In genomic region chr6:63066053-63066704, GRCh38 we compare ENCODE assay signal across 10 cellular contexts.
A peak's percentile ranks its signal among the peaks of the same experiment; 100 is the strongest.
DNase-seq lines count a peak whose midpoint lies in the region; ATAC-seq and TF ChIP-seq lines count a peak whose summit lies in the region.
"Had no signal": no experiment of that assay in that cellular context is flagged by ENCODE, and none has a peak within 500 bp of the region (broad histone marks: within the 10 kb centered on the region; RNA-seq: fewer than 3 reads in every experiment).

No MANE protein-coding gene starts in this region.

- H3K27ac ChIP-seq in foreskin keratinocyte, result no peak overlapping the region
- H3K27ac ChIP-seq: thoracic aorta had no signal

- H3K27me3 ChIP-seq in foreskin keratinocyte, result no peaks in the 10 kb centered on the region

- H3K4me1 ChIP-seq in foreskin keratinocyte, result no peaks in the 10 kb centered on the region

- H3K36me3 Mint-ChIP-seq in activated CD4-positive, alpha-beta T cell treated with anti-CD3 and anti-CD28 coated beads, Interleukin-2, amount 10 ng/mL, durations not matched to agents 7 days and 5 days (ENCODE audit: low read depth), result no peaks in the 10 kb centered on the region

- CTCF ChIA-PET in activated CD4-positive, alpha-beta T cell treated with anti-CD3 and anti-CD28 coated beads, Interleukin-2, amount 10 ng/mL, durations not matched to agents 7 days and 5 days (lab: Charles Lee), result no interaction called here

- DNase-seq in GM10266 (ENCODE audit: extremely low spot score), result peak; percentile 8
- DNase-seq in HuH-7 (ENCODE audit: low spot score), result peak; percentile 6
- no peak for DNase-seq in foreskin keratinocyte
- DNase-seq in UCSD-AML1 (lab: John Stamatoyannopoulos, UW; ENCODE audit: unreplicated experiment), result no peak
- no peak for DNase-seq in NCI-H345 (lab: John Stamatoyannopoulos, UW)
- no peak for DNase-seq in activated CD4-positive, alpha-beta T cell treated with anti-CD3 and anti-CD28 coated beads, Interleukin-2, amount 10 ng/mL, durations not matched to agents 7 days and 5 days
- no peak for DNase-seq in activated effector memory CD4-positive, alpha-beta T cell treated with Interleukin-2 at 50 U/mL for 16 hours
- DNase-seq: activated T-cell treated with anti-CD3 and anti-CD28 coated beads, Interleukin-2, amount 50 U/mL, for 4 hours had no signal

- no peaks in the 10 kb centered on the region for H3K4me1 Mint-ChIP-seq in activated CD4-positive, alpha-beta T cell treated with anti-CD3 and anti-CD28 coated beads, Interleukin-2, amount 10 ng/mL, durations not matched to agents 7 days and 5 days

- H3K27ac Mint-ChIP-seq in activated CD4-positive, alpha-beta T cell treated with anti-CD3 and anti-CD28 coated beads, Interleukin-2, amount 10 ng/mL, durations not matched to agents 7 days and 5 days, result no peak overlapping the region

- TF ChIP-seq CTCF in GM10266 (IDR thresholded peaks at IDR 0.05; ENCODE audit: control insufficient read depth, insufficient read depth, low read depth, missing control alignments), result peak; percentile 20
- peak; percentile 26 for TF ChIP-seq CTCF in foreskin keratinocyte (conservative IDR thresholded peaks at IDR 0.05)

- H3K27me3 Mint-ChIP-seq in activated CD4-positive, alpha-beta T cell treated with anti-CD3 and anti-CD28 coated beads, Interleukin-2, amount 10 ng/mL, durations not matched to agents 7 days and 5 days, result no peaks in the 10 kb centered on the region

- ATAC-seq in GM21528 (IDR thresholded peaks at IDR 0.05; ENCODE audit: low FRiP score, unreplicated experiment), result peak; percentile 93
- no peak for ATAC-seq in foreskin keratinocyte
- ATAC-seq: activated T-cell treated with anti-CD3 and anti-CD28 coated beads, Interleukin-2, amount 50 U/mL, for 4 hours had no signal

- H3K9me3 Mint-ChIP-seq in activated CD4-positive, alpha-beta T cell treated with anti-CD3 and anti-CD28 coated beads, Interleukin-2, amount 10 ng/mL, durations not matched to agents 7 days and 5 days, result peaks cover 8% of the 10 kb centered on the region
- H3K9me3 Mint-ChIP-seq: activated T-cell treated with anti-CD3 and anti-CD28 coated beads, Interleukin-2, amount 50 U/mL, for 4 hours had no signal

- no peak overlapping the region for H3K4me3 Mint-ChIP-seq in activated CD4-positive, alpha-beta T cell treated with anti-CD3 and anti-CD28 coated beads, Interleukin-2, amount 10 ng/mL, durations not matched to agents 7 days and 5 days
- H3K4me3 Mint-ChIP-seq: activated T-cell treated with anti-CD3 and anti-CD28 coated beads, Interleukin-2, amount 50 U/mL, for 4 hours had no signal

- POLR2A ChIA-PET in activated CD4-positive, alpha-beta T cell treated with anti-CD3 and anti-CD28 coated beads, Interleukin-2, amount 10 ng/mL, durations not matched to agents 7 days and 5 days (lab: Charles Lee), result no interaction called here

Comparison
In these comparisons a context has a peak if more than half of its experiments do, and no peak if none do; other contexts are left out.
1. DNase-seq: peak in GM10266 (single experiment) and HuH-7 (single experiment); none in foreskin keratinocyte (0 of 2), UCSD-AML1 (single experiment), NCI-H345 (single experiment), activated CD4-positive, alpha-beta T cell treated with anti-CD3 and anti-CD28 coated beads, Interleukin-2, amount 10 ng/mL, durations not matched to agents 7 days and 5 days (single experiment) and activated effector memory CD4-positive, alpha-beta T cell treated with Interleukin-2 at 50 U/mL for 16 hours (single experiment).